Comparison of ENCODE assay signal across 10 cellular contexts in the genomic region with DNA sequence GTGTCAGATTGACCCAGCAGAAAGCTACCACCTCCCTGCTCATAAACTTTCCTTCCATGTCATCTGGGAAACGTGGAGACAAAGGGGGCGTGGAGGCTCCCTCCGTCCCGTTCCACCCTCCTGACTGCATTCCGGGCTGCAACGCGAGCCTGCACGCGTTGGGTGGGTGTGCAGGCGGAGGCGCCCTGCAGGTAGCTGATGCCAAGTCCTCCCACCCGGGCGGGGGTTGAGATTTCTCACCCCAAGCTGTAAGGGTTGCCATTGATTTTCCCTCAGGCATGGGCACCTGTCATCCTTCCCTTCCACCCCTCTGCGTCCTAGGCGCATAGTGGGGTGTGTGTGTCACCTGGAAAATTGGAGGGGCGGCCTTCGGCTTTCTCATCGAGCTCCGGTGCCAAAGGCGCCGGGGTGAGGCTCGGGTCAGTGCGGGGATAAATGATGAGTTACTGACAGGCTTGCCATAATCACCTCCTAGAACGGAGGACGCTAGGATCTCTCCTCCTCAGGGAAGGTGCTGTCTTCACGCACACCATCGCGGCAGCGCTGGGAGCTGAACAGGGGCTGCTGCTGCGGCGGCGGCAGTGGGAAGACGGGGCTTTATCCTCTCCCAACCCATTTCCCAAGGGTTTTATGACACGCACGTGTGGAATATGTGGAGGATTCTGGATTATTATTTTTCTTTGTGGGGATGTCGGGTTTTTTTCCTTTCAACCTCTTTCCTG. TPM values are rescaled to one million over a fixed set of nuclear protein-coding genes. Genes with fewer than 3 reads are reported as not detected.
DNase-seq lines count a peak whose midpoint lies in the region; ATAC-seq, FAIRE-seq and TF ChIP-seq lines count a peak whose summit lies in the region.
"Had no signal": no experiment of that assay in that cellular context is flagged by ENCODE, and none has a peak within 500 bp of the region (broad histone marks: within the 10 kb centered on the region; RNA-seq: fewer than 3 reads in every experiment).

No MANE protein-coding gene starts in this region.

- no peak overlapping the region for H2BK5ac ChIP-seq in H1 (ENCODE audit: low read depth, low read length)
- peak overlapping the region; percentile 22 for H2BK5ac ChIP-seq in mesenchymal stem cell (ENCODE audit: low read depth, low read length, poor library complexity, severe bottlenecking)

- CTCF ChIA-PET in H1 (lab: Charles Lee; ENCODE audit: partially characterized antibody) = interaction anchor here (0.7 to 0.9 kb wide), 3 partner anchors 13 to 428 kb away, joined by 3 read pairs; no protein-coding TSS in a partner anchor

- H3K23me2 ChIP-seq in H1 (ENCODE audit: low read depth, low read length) = peaks cover 19% of the 10 kb centered on the region

- H3K4me1 ChIP-seq in heart left ventricle = peaks cover 0 to 27% (median 0%) of the 10 kb centered on the region in 12 donors
- peaks cover 0 to 17% of the 10 kb centered on the region in 2 donors for H3K4me1 ChIP-seq in right atrium auricular region
- peaks cover 3 to 12% (median 7%) of the 10 kb centered on the region in 4 experiments; a peak in 4 of 7 replicates for H3K4me1 ChIP-seq in H1 (replicated peaks in 1 of 4; ENCODE audit: control insufficient read depth in 3 of 4, insufficient read depth in 4 of 4, low read length in 3 of 4)
- H3K4me1 ChIP-seq in mesenchymal stem cell (ENCODE audit: control insufficient read depth, insufficient read depth, low read depth, low read length) = peaks cover 16% of the 10 kb centered on the region
- H3K4me1 ChIP-seq in ascending aorta = no peaks in the 10 kb centered on the region

- no peak overlapping the region for H3K9ac ChIP-seq in H1 (replicated peaks in 1 of 4; ENCODE audit: extremely low read depth in 1 of 4, low read depth in 3 of 4, low read length in 3 of 4)
- H3K9ac ChIP-seq in mesenchymal stem cell (ENCODE audit: low read length) = no peak overlapping the region

- no peak for TF ChIP-seq RAD21 in H1 (IDR thresholded peaks at IDR 0.05 in 1 of 2, conservative IDR thresholded peaks at IDR 0.05 in 1 of 2; ENCODE audit: low read depth in 2 of 2, low read length in 2 of 2)

- POLR2A ChIA-PET in H1 (lab: Charles Lee; ENCODE audit: partially characterized antibody) = no interaction called here

- intact Hi-C loops in heart left ventricle (cut with DNase I) (no loop called here), ascending aorta (cut with DNase I) (no loop called here)

- H2BK15ac ChIP-seq in H1 (ENCODE audit: low read length) (no peak overlapping the region), mesenchymal stem cell (ENCODE audit: low read depth, poor library complexity, severe bottlenecking) (no peak overlapping the region)

- H2BK120ac ChIP-seq in H1 (replicated peaks; ENCODE audit: low read depth, low read length) (no peak overlapping the region), mesenchymal stem cell (ENCODE audit: low read depth, low read length) (no peak overlapping the region)

- H3K79me2 ChIP-seq in H1 (ENCODE audit: control insufficient read depth in 1 of 2, insufficient read depth in 2 of 2, low read length in 2 of 2) = no peaks in the 10 kb centered on the region

- H3K4ac ChIP-seq in H1 (replicated peaks; ENCODE audit: insufficient read length, low read depth, low read length) (no peak overlapping the region), mesenchymal stem cell (ENCODE audit: low read depth in 1 of 2, low read length in 2 of 2) (peak overlapping the region in 1 of 2 experiments; percentile 35)

- H3K79me1 ChIP-seq in H1 (ENCODE audit: low read depth, low read length) (no peaks in the 10 kb centered on the region), mesenchymal stem cell (replicated peaks; ENCODE audit: low read length, poor library complexity, severe bottlenecking) (no peaks in the 10 kb centered on the region)

- H3K36me3 ChIP-seq in heart left ventricle (no peaks in the 10 kb centered on the region), right atrium auricular region (no peaks in the 10 kb centered on the region), H1 (ENCODE audit: control insufficient read depth in 2 of 4, insufficient read depth in 4 of 4, low read length in 3 of 4) (no peaks in the 10 kb centered on the region), mesenchymal stem cell (ENCODE audit: control insufficient read depth in 1 of 2, insufficient read depth in 2 of 2, low read depth in 1 of 2, low read length in 2 of 2) (no peaks in the 10 kb centered on the region), ascending aorta (no peaks in the 10 kb centered on the region)

- H2AK5ac ChIP-seq in H1 (ENCODE audit: low read depth, low read length) (no peak overlapping the region), mesenchymal stem cell (ENCODE audit: low read length, severe bottlenecking) (no peak overlapping the region)

- no peak for TF ChIP-seq POLR2A in heart left ventricle (IDR thresholded peaks at IDR 0.05)
- no peak for TF ChIP-seq POLR2A in H1 (IDR thresholded peaks at IDR 0.05; ENCODE audit: control extremely low read depth in 1 of 2, low read depth in 2 of 2, low read length in 2 of 2)

- H3K4me2 ChIP-seq in H1 (ENCODE audit: insufficient read depth in 1 of 2, low read depth in 2 of 2, low read length in 2 of 2) = peak overlapping the region; percentile 93 to 97
- H3K4me2 ChIP-seq in mesenchymal stem cell (ENCODE audit: low read length, poor library complexity, severe bottlenecking) = peak overlapping the region; percentile 58

- H3K56ac ChIP-seq in H1 (replicated peaks; ENCODE audit: insufficient read length, low read depth, low read length) = no peak overlapping the region

- H3K27ac ChIP-seq in heart left ventricle (no peak overlapping the region), right atrium auricular region (no peak overlapping the region), H1 (ENCODE audit: low read depth, low read length) (no peak overlapping the region), mesenchymal stem cell (ENCODE audit: low read length, poor library complexity, severe bottlenecking) (no peak overlapping the region), ascending aorta (no peak overlapping the region)

- H3K23ac ChIP-seq in H1 (ENCODE audit: insufficient read length) (no peak overlapping the region), mesenchymal stem cell (ENCODE audit: low read length in 2 of 2) (no peak overlapping the region)

- no peak overlapping the region for H4K5ac ChIP-seq in H1 (ENCODE audit: insufficient read length, low read depth, low read length)

- no peak for TF ChIP-seq EP300 in H1 (IDR thresholded peaks at IDR 0.05; ENCODE audit: borderline replicate concordance in 1 of 2, low read depth in 2 of 2, low read length in 2 of 2)

- H4K8ac ChIP-seq in H1 (ENCODE audit: extremely low read depth, insufficient read depth, low read length) (no peak overlapping the region), mesenchymal stem cell (ENCODE audit: low read length) (no peak overlapping the region)

- H2AFZ ChIP-seq in H1 (ENCODE audit: low read length) (peak overlapping the region; percentile 64; the same call in 1 of the 2 replicates), mesenchymal stem cell (ENCODE audit: low read depth, low read length) (no peak overlapping the region)

- WGBS in heart left ventricle, 4 donors = 1 to 4% (median 2%) methylated on average over 33 to 36 of the region's 36 CpGs
- WGBS in H1 (ENCODE audit: extremely low coverage in 1 of 2, insufficient coverage in 1 of 2, insufficient read length in 1 of 2, insufficient replicate concordance in 2 of 2, low coverage in 1 of 2, low lambda C conversion rate in 2 of 2, missing lambda C conversion rate in 1 of 2), 2 experiments = 9% methylated on average over 36 of the region's 36 CpGs; no CpG with 5 or more reads in 1 of the 2 experiments
- 7% methylated on average over 31 of the region's 36 CpGs for whole genome bisulfite sequencing in mesenchymal stem cell

- H3K27me3 ChIP-seq in heart left ventricle = peaks cover 8 to 53% (median 21%) of the 10 kb centered on the region in 9 donors
- no peaks in the 10 kb centered on the region for H3K27me3 ChIP-seq in right atrium auricular region
- peaks cover 14 to 42% (median 33%) of the 10 kb centered on the region in 4 experiments for H3K27me3 ChIP-seq in H1 (replicated peaks in 1 of 4; ENCODE audit: control insufficient read depth in 3 of 4, extremely low read depth in 1 of 4, insufficient read depth in 3 of 4, low read length in 3 of 4)
- peaks cover 39 to 52% of the 10 kb centered on the region in 2 experiments for H3K27me3 ChIP-seq in mesenchymal stem cell (ENCODE audit: control insufficient read depth in 1 of 2, insufficient read depth in 1 of 2, low read length in 2 of 2)
- peaks cover 4% of the 10 kb centered on the region for H3K27me3 ChIP-seq in ascending aorta

- TF ChIP-seq CTCF in heart left ventricle (IDR thresholded peaks at IDR 0.05) (no peak), right atrium auricular region (IDR thresholded peaks at IDR 0.05) (no peak), H1 (IDR thresholded peaks at IDR 0.05; ENCODE audit: control extremely low read depth in 1 of 3, insufficient read depth in 1 of 3, low read depth in 1 of 3, low read length in 3 of 3) (no peak), ascending aorta (IDR thresholded peaks at IDR 0.05) (no peak)

- no peak for FAIRE-seq in H1 (lab: Jason Lieb, UNC)
- no peak for FAIRE-seq in urothelium cell line (lab: Jason Lieb, UNC)
- FAIRE-seq: islet of Langerhans had no signal

- no peak overlapping the region for H4K91ac ChIP-seq in H1 (replicated peaks; ENCODE audit: insufficient read length, low read length)
- H4K91ac ChIP-seq in mesenchymal stem cell (ENCODE audit: low read length) = no peak overlapping the region

- no peak overlapping the region for H2BK20ac ChIP-seq in H1 (ENCODE audit: low read length)

- H3K18ac ChIP-seq in H1 (ENCODE audit: extremely low read depth, low read length) (no peak overlapping the region), mesenchymal stem cell (ENCODE audit: low read depth in 1 of 2, low read length in 2 of 2) (no peak overlapping the region)

- no peaks in the 10 kb centered on the region for H4K20me1 ChIP-seq in H1 (replicated peaks in 1 of 2; ENCODE audit: control insufficient read depth in 1 of 2, insufficient read depth in 2 of 2, low read length in 2 of 2)

- ATAC-seq in heart left ventricle = no peak
- no peak for ATAC-seq in HG02798 (IDR thresholded peaks at IDR 0.05; ENCODE audit: poor library complexity, unreplicated experiment)

- no peaks in the 10 kb centered on the region for H3K9me3 ChIP-seq in heart left ventricle
- H3K9me3 ChIP-seq in right atrium auricular region = no peaks in the 10 kb centered on the region
- H3K9me3 ChIP-seq in H1 (ENCODE audit: insufficient read depth in 2 of 2, low read depth in 1 of 2, low read length in 1 of 2) = no peaks in the 10 kb centered on the region
- no peaks in the 10 kb centered on the region for H3K9me3 ChIP-seq in mesenchymal stem cell (ENCODE audit: control insufficient read depth, low read length)
- no peaks in the 10 kb centered on the region for H3K9me3 ChIP-seq in ascending aorta

- no peak overlapping the region for H3K14ac ChIP-seq in H1 (ENCODE audit: insufficient read length)
- no peak overlapping the region for H3K14ac ChIP-seq in mesenchymal stem cell (ENCODE audit: low read length in 2 of 2)

- H3K4me3 ChIP-seq in heart left ventricle (peak overlapping the region; percentile 26 to 63 (median 50)), right atrium auricular region (peak overlapping the region in 1 of 2 donors; percentile 52), H1 (ENCODE audit: extremely low read depth in 1 of 4, insufficient read depth in 2 of 4, low read depth in 3 of 4, low read length in 4 of 4) (peak overlapping the region; percentile 61 to 92 (median 79)), mesenchymal stem cell (ENCODE audit: insufficient read depth in 1 of 2, low read depth in 1 of 2, low read length in 2 of 2) (peak overlapping the region in 1 of 2 experiments; percentile 73), ascending aorta (no peak overlapping the region)

- H2BK12ac ChIP-seq in H1 (ENCODE audit: low read depth, low read length) (no peak overlapping the region), mesenchymal stem cell (ENCODE audit: low read length in 2 of 2) (no peak overlapping the region)

- DNase-seq in heart left ventricle = peak in 1 of 5 donors; percentile 33
- no peak for DNase-seq in right atrium auricular region (ENCODE audit: low spot score)
- DNase-seq in H1 (ENCODE audit: low read depth in 1 of 2, low spot score in 2 of 2) = no peak
- DNase-seq in mesenchymal stem cell = no peak
- DNase-seq in urothelium cell line (ENCODE audit: low spot score) = peak; percentile 19
- no peak for DNase-seq in ascending aorta (ENCODE audit: low spot score in 2 of 2)
- DNase-seq in stimulated activated naive CD4-positive, alpha-beta T cell (lab: John Stamatoyannopoulos, UW) = no peak
- DNase-seq: CD4-positive, alpha-beta memory T cell had no signal

RNA-seq across cellular contexts. Expression of a gene that starts 0.9 kb away (rescaled TPM):
- total RNA-seq in heart left ventricle = under 1 TPM in 1 of 9 donors, not detected in 8; 0.33 TPM
- not detected for polyA plus RNA-seq in heart left ventricle
- total RNA-seq in right atrium auricular region = not detected
- 1.2 and 1.4 TPM in 2 replicates for total RNA-seq in H1 (2021; fragmentation: NEBNext Ultra II Directional; extraction: Animal tissue kit (Norgen Biotek cat#: 25700))
- 1.0 and 1.8 TPM in 2 replicates for polyA plus RNA-seq in H1 (2011; rRNA removed)
- polyA plus RNA-seq in H1 (2011; cell fraction: cytosol; rRNA removed) = 1.3 TPM
- polyA plus RNA-seq in H1 (2011; cell fraction: nucleus; rRNA removed) = 1.2 TPM
- polyA plus RNA-seq in H1 (2012, experiment 1 of 2) = 1.2 to 3.3 TPM (median 2.0 TPM) in 4 replicates
- polyA plus RNA-seq in H1 (2012, experiment 2 of 2) = 0.39 TPM
- polyA plus RNA-seq in H1 (2013, experiment 1 of 2) = 1.3 TPM
- polyA plus RNA-seq in H1 (2013, experiment 2 of 2) = 1.4 TPM
- polyA minus RNA-seq in H1 (2011; rRNA and poly(A)+ RNA removed) = 3.2 and 4.3 TPM in 2 replicates
- 1.3 TPM for polyA minus RNA-seq in H1 (2011; cell fraction: cytosol; rRNA and poly(A)+ RNA removed)
- 3.4 TPM for polyA minus RNA-seq in H1 (2011; cell fraction: nucleus; rRNA and poly(A)+ RNA removed)
- not detected for polyA plus RNA-seq in mesenchymal stem cell (2013, experiment 1 of 2)
- polyA plus RNA-seq in mesenchymal stem cell (2013, experiment 2 of 2) = not detected
- total RNA-seq in ascending aorta = not detected
- total RNA-seq: CD4-positive, alpha-beta memory T cell had no signal
- polyA plus RNA-seq: CD4-positive, alpha-beta memory T cell had no signal

Comparison
In these comparisons a context has a peak if more than half of its experiments do, and no peak if none do; other contexts are left out.
1. H3K4me3 ChIP-seq: peak in heart left ventricle (12 of 12) and H1 (4 of 4); none in ascending aorta (0 of 2).